ENCODE assay signal across 8 cellular contexts in genomic region chr12:54378791-54379400, GRCh38. TPM values are rescaled to one million over a fixed set of nuclear protein-coding genes. Genes with fewer than 3 reads are reported as not detected.
DNase-seq lines count a peak whose midpoint lies in the region; ATAC-seq, FAIRE-seq and TF ChIP-seq lines count a peak whose summit lies in the region.

No MANE protein-coding gene starts in this region.

- peak overlapping the region; percentile 51 for H3K4me3 ChIP-seq in HUES6 (ENCODE audit: low read depth, low read length)
- H3K4me3 ChIP-seq in heart left ventricle, result peak overlapping the region; percentile 9 to 75 (median 52)

- DNase-seq in COLO829 (ENCODE audit: low spot score) (peak; percentile 72), heart left ventricle (peak; percentile 77 to 84 (median 79)), posterior cingulate gyrus (peak in 6 of 10 donors; percentile 43 to 93 (median 78)), GM19239 (ENCODE audit: insufficient read length, low spot score) (no peak)
- DNase-seq in activated T-cell treated with anti-CD3 and anti-CD28 coated beads, Interleukin-2, amount 50 U/mL, for 72 hours, result no peak
- no peak for DNase-seq in stimulated activated CD8-positive, alpha-beta memory T cell treated with anti-CD3 and anti-CD28 coated beads, Interleukin-4, amount 100 ng/mL, for 48 hours

- H3K27ac Mint-ChIP-seq in activated T-cell treated with anti-CD3 and anti-CD28 coated beads, Interleukin-2, amount 50 U/mL, for 72 hours, result no peak overlapping the region

- ATAC-seq in activated T-cell treated with anti-CD3 and anti-CD28 coated beads, Interleukin-2, amount 50 U/mL, for 72 hours (replicated peaks in 1 of 2), result peak in 1 of 2 donors; percentile 48
- ATAC-seq in heart left ventricle (peak; percentile 74 to 89 (median 84)), GM18870 (IDR thresholded peaks at IDR 0.05; ENCODE audit: unreplicated experiment) (no peak)

- H3K9me3 Mint-ChIP-seq in activated T-cell treated with anti-CD3 and anti-CD28 coated beads, Interleukin-2, amount 50 U/mL, for 72 hours, result no peaks in the 10 kb centered on the region

- 3 to 15% (median 4%) methylated on average over 19 to 49 of the region's 49 CpGs for WGBS in heart left ventricle, 4 donors

- no peaks in the 10 kb centered on the region for H3K27me3 Mint-ChIP-seq in activated T-cell treated with anti-CD3 and anti-CD28 coated beads, Interleukin-2, amount 50 U/mL, for 72 hours (ENCODE audit: low read depth)

- H3K9ac ChIP-seq in HUES6 (ENCODE audit: low read length), result no peak overlapping the region

- peak overlapping the region; percentile 6 to 73 for H3K4me3 Mint-ChIP-seq in activated T-cell treated with anti-CD3 and anti-CD28 coated beads, Interleukin-2, amount 50 U/mL, for 72 hours

- H3K4me1 ChIP-seq in HUES6 (ENCODE audit: control insufficient read depth, insufficient read depth, low read length) (peaks cover 37% of the 10 kb centered on the region), heart left ventricle (peaks cover 0 to 65% (median 22%) of the 10 kb centered on the region in 12 donors)

- peaks cover 20% of the 10 kb centered on the region for H3K4me1 Mint-ChIP-seq in activated T-cell treated with anti-CD3 and anti-CD28 coated beads, Interleukin-2, amount 50 U/mL, for 72 hours (ENCODE audit: low read depth)

- peaks cover 18% of the 10 kb centered on the region for H3K27me3 ChIP-seq in HUES6 (ENCODE audit: control insufficient read depth, insufficient read depth, low read length)
- H3K27me3 ChIP-seq in heart left ventricle, result no peaks in the 10 kb centered on the region

- peaks cover 13% of the 10 kb centered on the region for H3K36me3 ChIP-seq in HUES6 (ENCODE audit: control insufficient read depth, insufficient read depth, low read length)
- H3K36me3 ChIP-seq in heart left ventricle, result no peaks in the 10 kb centered on the region

- intact Hi-C loops in heart left ventricle (cut with DNase I), result loop anchor here in 2 of 10 donors (1.0 to 10.0 kb wide), 2 partner anchors 9 to 374 kb away; partner anchors contain the start of genes HOXC8 (in 1 of the 2) and HOXC9 (in 1 of the 2)
- intact Hi-C loops in posterior cingulate gyrus (cut with DNase I), result loop anchor here (1.0 kb wide), 1 partner anchor 9 kb away; no protein-coding TSS in a partner anchor

- H3K27ac ChIP-seq in HUES6 (ENCODE audit: low read depth, low read length), result no peak overlapping the region
- peak overlapping the region in 11 of 12 donors; percentile 49 to 84 (median 80) for H3K27ac ChIP-seq in heart left ventricle

- H3K9me3 ChIP-seq in HUES6 (ENCODE audit: control insufficient read depth, insufficient read depth, low read depth, low read length), result no peaks in the 10 kb centered on the region
- H3K9me3 ChIP-seq in heart left ventricle, result no peaks in the 10 kb centered on the region

- no peaks in the 10 kb centered on the region for H3K36me3 Mint-ChIP-seq in activated T-cell treated with anti-CD3 and anti-CD28 coated beads, Interleukin-2, amount 50 U/mL, for 72 hours (ENCODE audit: insufficient read depth in 2 of 2)

- TF ChIP-seq POLR2A in heart left ventricle (IDR thresholded peaks at IDR 0.05), result peak in 1 of 2 donors; percentile 29

- FAIRE-seq in GM19239 (lab: Jason Lieb, UNC), result no peak

- no peak for TF ChIP-seq CTCF in heart left ventricle (IDR thresholded peaks at IDR 0.05)

RNA-seq across cellular contexts. Expression of gene ZNF385A, which starts 5.6 kb away (rescaled TPM):
- 1 to 10 TPM; 1.3 to 2.8 TPM for total RNA-seq in activated T-cell treated with anti-CD3 and anti-CD28 coated beads, Interleukin-2, amount 50 U/mL, for 72 hours
- 10 to 100 TPM in 4 of 9 donors, 1 to 10 TPM in 5; 3.6 to 22.7 (median 6.7) TPM for total RNA-seq in heart left ventricle
- polyA plus RNA-seq in heart left ventricle, result 1 to 10 TPM; 5.3 TPM

RNA-seq across cellular contexts. Expression of gene GPR84, which starts 14.6 kb away (rescaled TPM):
- total RNA-seq in activated T-cell treated with anti-CD3 and anti-CD28 coated beads, Interleukin-2, amount 50 U/mL, for 72 hours, result 10 to 100 TPM in 1 of 2 donors, 1 to 10 TPM in 1; 3.8 to 16.0 TPM
- total RNA-seq in heart left ventricle, result 1 to 10 TPM in 2 of 9 donors, under 1 TPM in 2, not detected in 5; 0.21 to 4.4 (median 0.94) TPM
- polyA plus RNA-seq in heart left ventricle, result under 1 TPM in 1 of 2 donors, not detected in 1; 0.37 TPM

RNA-seq across cellular contexts. Expression of gene ITGA5, which starts 40.2 kb away (rescaled TPM):
- total RNA-seq in activated T-cell treated with anti-CD3 and anti-CD28 coated beads, Interleukin-2, amount 50 U/mL, for 72 hours, result 10 to 100 TPM; 20.6 to 27.4 TPM
- total RNA-seq in heart left ventricle, result 100 to 1,000 TPM in 2 of 9 donors, 10 to 100 TPM in 7; 41.6 to 128 (median 55.0) TPM
- 100 to 1,000 TPM in 1 of 2 donors, 10 to 100 TPM in 1; 33.2 to 301 TPM for polyA plus RNA-seq in heart left ventricle

RNA-seq across cellular contexts. Expression of gene COPZ1, which starts 54.0 kb away (rescaled TPM):
- 100 to 1,000 TPM; 124 to 135 TPM for total RNA-seq in activated T-cell treated with anti-CD3 and anti-CD28 coated beads, Interleukin-2, amount 50 U/mL, for 72 hours
- total RNA-seq in heart left ventricle, result 100 to 1,000 TPM; 112 to 146 (median 125) TPM
- polyA plus RNA-seq in heart left ventricle, result 100 to 1,000 TPM in 1 of 2 donors, 10 to 100 TPM in 1; 77.3 to 142 TPM

Comparison
In these comparisons a context has a peak if more than half of its experiments do, and no peak if none do; other contexts are left out.
1. DNase-seq: peak in COLO829 (single experiment), heart left ventricle (5 of 5) and posterior cingulate gyrus (6 of 10); none in activated T-cell treated with anti-CD3 and anti-CD28 coated beads, Interleukin-2, amount 50 U/mL, for 72 hours (0 of 2), GM19239 (single experiment) and stimulated activated CD8-positive, alpha-beta memory T cell treated with anti-CD3 and anti-CD28 coated beads, Interleukin-4, amount 100 ng/mL, for 48 hours (single experiment).